In genomic region chr10:31921031-31921430, GRCh38 we compare ENCODE assay signal across 9 cellular contexts. TPM values are rescaled to one million over a fixed set of nuclear protein-coding genes. Genes with fewer than 3 reads are reported as not detected.
DNase-seq lines count a peak whose midpoint lies in the region; ATAC-seq and TF ChIP-seq lines count a peak whose summit lies in the region.
"Had no signal": no experiment of that assay in that cellular context is flagged by ENCODE, and none has a peak within 500 bp of the region (broad histone marks: within the 10 kb centered on the region; RNA-seq: fewer than 3 reads in every experiment).

No MANE protein-coding gene starts in this region.

- no peak overlapping the region for H3K4me3 ChIP-seq in Jurkat, Clone E6-1 (ENCODE audit: low read length)
- no peak overlapping the region for H3K4me3 ChIP-seq in mucosa of descending colon

- no peaks in the 10 kb centered on the region for H3K36me3 ChIP-seq in mucosa of descending colon (ENCODE audit: low read depth)

- H3K9me3 Mint-ChIP-seq in activated naive CD4-positive, alpha-beta T cell treated with anti-CD3 and anti-CD28 coated beads for 36 hours: no peaks in the 10 kb centered on the region

- peak overlapping the region; percentile 4 for H3K4me3 Mint-ChIP-seq in activated naive CD4-positive, alpha-beta T cell treated with anti-CD3 and anti-CD28 coated beads for 36 hours

- TF ChIP-seq CTCF in mucosa of descending colon (IDR thresholded peaks at IDR 0.05): no peak

- no peaks in the 10 kb centered on the region for H3K9me3 ChIP-seq in mucosa of descending colon

- no peaks in the 10 kb centered on the region for H3K36me3 Mint-ChIP-seq in activated naive CD4-positive, alpha-beta T cell treated with anti-CD3 and anti-CD28 coated beads for 36 hours (ENCODE audit: low read depth)

- H3K27me3 Mint-ChIP-seq in activated naive CD4-positive, alpha-beta T cell treated with anti-CD3 and anti-CD28 coated beads for 36 hours (ENCODE audit: low read depth): no peaks in the 10 kb centered on the region

- peaks cover 54% of the 10 kb centered on the region for H3K4me1 Mint-ChIP-seq in activated naive CD4-positive, alpha-beta T cell treated with anti-CD3 and anti-CD28 coated beads for 36 hours (ENCODE audit: low read depth)

- CTCF ChIA-PET in activated naive CD4-positive, alpha-beta T cell treated with anti-CD3 and anti-CD28 coated beads for 36 hours (lab: Charles Lee): interaction anchor here (1.0 kb wide), 1 partner anchor 59 kb away, joined by 3 read pairs; no protein-coding TSS in a partner anchor

- peaks cover under 1% of the 10 kb centered on the region for H3K4me1 ChIP-seq in mucosa of descending colon (ENCODE audit: low read depth)

- H3K27ac Mint-ChIP-seq in activated naive CD4-positive, alpha-beta T cell treated with anti-CD3 and anti-CD28 coated beads for 36 hours: peak overlapping the region; percentile 77

- peak; percentile 45 for DNase-seq in activated naive CD4-positive, alpha-beta T cell treated with anti-CD3 and anti-CD28 coated beads for 36 hours
- no peak for DNase-seq in activated naive CD4-positive, alpha-beta T cell treated with anti-CD3 and anti-CD28 coated beads, Interleukin-2, amount 50 U/mL, for 16 hours
- peak; percentile 40 for DNase-seq in Jurkat, Clone E6-1 (ENCODE audit: low read depth, low spot score)
- DNase-seq in stimulated activated naive CD8-positive, alpha-beta T cell treated with anti-CD3 and anti-CD28 coated beads, Interleukin-15, Interleukin-2, amounts not matched to agents 100 U/mL and 50 U/mL, for 24 hours: no peak
- DNase-seq in mucosa of descending colon: no peak
- no peak for DNase-seq in midbrain (lab: John Stamatoyannopoulos, UW)
- no peak for DNase-seq in COLO829 (ENCODE audit: low spot score)
- DNase-seq: hypothalamus had no signal

- ATAC-seq in HG02571 (IDR thresholded peaks at IDR 0.05; ENCODE audit: unreplicated experiment) (peak; percentile 64), mucosa of descending colon (no peak)
- ATAC-seq in stimulated activated naive CD8-positive, alpha-beta T cell treated with anti-CD3 and anti-CD28 coated beads, Interleukin-15, Interleukin-2, amounts not matched to agents 100 U/mL and 50 U/mL, for 24 hours: peak; percentile 55

- intact Hi-C loops in activated naive CD4-positive, alpha-beta T cell treated with anti-CD3 and anti-CD28 coated beads for 36 hours (cut with micrococcal nuclease): loop anchor here (5.0 to 10.0 kb wide), 4 partner anchors 424 to 1486 kb away; partner anchors contain the start of genes EPC1 and MAP3K8
- intact Hi-C loops in mucosa of descending colon (cut with DNase I, micrococcal nuclease): no loop called here

RNA-seq across cellular contexts. Expression of gene ARHGAP12, which starts 7.6 kb away (rescaled TPM):
- total RNA-seq in activated naive CD4-positive, alpha-beta T cell treated with anti-CD3 and anti-CD28 coated beads for 36 hours: 1 to 10 TPM; 2.3 to 2.6 TPM
- polyA plus RNA-seq in Jurkat, Clone E6-1 (2012; ENCODE audit: insufficient read depth, insufficient read length): 8.2 TPM
- total RNA-seq in mucosa of descending colon: 10 to 100 TPM; 37.2 to 44.4 (median 44.3) TPM

Comparison
In these comparisons a context has a peak if more than half of its experiments do, and no peak if none do; other contexts are left out.
1. DNase-seq: peak in activated naive CD4-positive, alpha-beta T cell treated with anti-CD3 and anti-CD28 coated beads for 36 hours (single experiment) and Jurkat, Clone E6-1 (single experiment); none in activated naive CD4-positive, alpha-beta T cell treated with anti-CD3 and anti-CD28 coated beads, Interleukin-2, amount 50 U/mL, for 16 hours (single experiment), stimulated activated naive CD8-positive, alpha-beta T cell treated with anti-CD3 and anti-CD28 coated beads, Interleukin-15, Interleukin-2, amounts not matched to agents 100 U/mL and 50 U/mL, for 24 hours (single experiment), mucosa of descending colon (0 of 3), midbrain (single experiment) and COLO829 (single experiment).
2. RNA of gene ARHGAP12, which starts 7.6 kb away (total RNA-seq): 37.2 to 44.4 TPM in mucosa of descending colon; 2.3 to 2.6 TPM in activated naive CD4-positive, alpha-beta T cell treated with anti-CD3 and anti-CD28 coated beads for 36 hours; every median in the first group is over 10 times any median in the second.